Comparison of ENCODE assay signal across 8 cellular contexts in the genomic region with DNA sequence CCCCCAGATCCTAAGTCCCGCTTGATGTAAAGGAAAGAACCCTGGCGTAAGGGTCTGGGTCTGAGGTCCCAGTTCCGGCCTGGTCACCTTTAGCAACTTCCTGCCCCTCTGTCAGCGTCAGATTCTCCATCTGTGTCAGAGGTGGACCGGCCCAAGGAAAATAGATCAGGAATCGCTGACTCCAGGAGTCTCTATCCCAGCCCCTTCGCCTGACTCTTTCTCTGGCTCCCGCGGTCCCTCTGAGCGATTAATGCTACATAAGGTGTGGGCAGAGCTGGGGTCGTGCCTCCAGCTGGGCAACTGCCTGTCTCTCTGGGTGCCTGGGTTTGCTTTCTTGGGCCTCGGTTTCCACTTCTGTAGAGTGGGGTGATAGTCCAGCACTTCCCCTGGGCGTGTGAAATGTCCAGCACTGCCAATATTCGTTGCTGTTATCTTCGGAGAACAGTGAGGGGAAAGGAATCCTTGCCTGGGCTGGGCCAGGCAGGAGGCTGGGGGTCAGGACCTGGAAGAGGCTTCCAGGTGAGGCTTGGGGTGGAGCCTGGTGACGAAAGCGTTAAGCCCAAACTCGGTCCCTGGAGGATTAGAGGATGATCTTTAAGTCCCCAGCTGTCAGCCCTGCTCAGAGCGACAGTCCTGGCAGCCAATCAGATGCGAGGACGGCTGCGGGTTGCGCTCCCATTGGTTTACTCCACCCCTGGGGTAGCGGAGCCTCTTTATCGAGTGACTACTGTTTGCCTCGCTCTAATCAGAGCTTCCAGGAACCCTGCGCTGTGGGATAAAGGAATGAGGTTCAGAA. TPM values are rescaled to one million over a fixed set of nuclear protein-coding genes. Genes with fewer than 3 reads are reported as not detected.
DNase-seq lines count a peak whose midpoint lies in the region; TF ChIP-seq lines count a peak whose summit lies in the region.

No MANE protein-coding gene starts in this region.

- H3K9me3 ChIP-seq in cardiac muscle cell (ENCODE audit: low read depth) (no peaks in the 10 kb centered on the region), parathyroid adenoma (ENCODE audit: control insufficient read depth, low read length) (no peaks in the 10 kb centered on the region), thyroid gland (no peaks in the 10 kb centered on the region)

- no peak for TF ChIP-seq CTCF in HFF-Myc (IDR thresholded peaks at IDR 0.05; ENCODE audit: low read depth, low read length, missing control alignments)
- TF ChIP-seq CTCF in cardiac muscle cell (IDR thresholded peaks at IDR 0.05; ENCODE audit: low read depth, low read length) = no peak
- TF ChIP-seq CTCF in parathyroid adenoma (IDR thresholded peaks at IDR 0.05) = no peak
- no peak for TF ChIP-seq CTCF in thyroid gland (IDR thresholded peaks at IDR 0.05)

- H3K4me2 ChIP-seq in parathyroid adenoma (ENCODE audit: low read length) = peak overlapping the region; percentile 77

- no peaks in the 10 kb centered on the region for H3K79me2 ChIP-seq in parathyroid adenoma

- H3K4me3 ChIP-seq in HFF-Myc (replicated peaks; ENCODE audit: low read depth, low read length) (peak overlapping the region; percentile 50), cardiac muscle cell (peak overlapping the region; percentile 38), parathyroid adenoma (ENCODE audit: low read depth, low read length) (peak overlapping the region; percentile 63), thyroid gland (replicated peaks in 1 of 3) (peak overlapping the region in 2 of 3 donors; percentile 35 to 44)

- no peak for TF ChIP-seq POLR2A in thyroid gland (IDR thresholded peaks at IDR 0.05)

- no peaks in the 10 kb centered on the region for H3K27me3 ChIP-seq in cardiac muscle cell
- H3K27me3 ChIP-seq in parathyroid adenoma (ENCODE audit: control insufficient read depth, insufficient read depth, low read length) = no peaks in the 10 kb centered on the region
- no peaks in the 10 kb centered on the region for H3K27me3 ChIP-seq in thyroid gland

- DNase-seq in DMS53 treated with DMSO at 0.1 percent for 48 hours (lab: John Stamatoyannopoulos, UW; ENCODE audit: unreplicated experiment) (peak; percentile 70), HFF-Myc (ENCODE audit: extremely low read depth, low read depth) (peak; percentile 86), NCI-H128 (lab: John Stamatoyannopoulos, UW; ENCODE audit: unreplicated experiment) (peak; percentile 66), SW480 (ENCODE audit: low spot score) (peak; percentile 85), cardiac muscle cell (ENCODE audit: low read depth in 1 of 2, low spot score in 1 of 2) (peak; percentile 86 to 94), thyroid gland (peak; percentile 86 to 87)
- DNase-seq in activated naive CD8-positive, alpha-beta T cell treated with anti-CD3 and anti-CD28 coated beads, Interleukin-2, amount 50 U/mL, for 16 hours (ENCODE audit: low read depth, low spot score) = peak; percentile 72

- no peak overlapping the region for H3K9ac ChIP-seq in parathyroid adenoma

- 2 to 9% methylated on average over 18 to 25 of the region's 27 CpGs for WGBS in thyroid gland, 2 donors

- H3K36me3 ChIP-seq in cardiac muscle cell (peaks cover 19% of the 10 kb centered on the region), parathyroid adenoma (ENCODE audit: control insufficient read depth, insufficient read depth, low read length) (no peaks in the 10 kb centered on the region), thyroid gland (peaks cover 0 to 6% of the 10 kb centered on the region in 2 donors)

- peak overlapping the region; percentile 11 for H3K27ac ChIP-seq in cardiac muscle cell
- H3K27ac ChIP-seq in parathyroid adenoma = peak overlapping the region; percentile 3
- H3K27ac ChIP-seq in thyroid gland = peak overlapping the region in 1 of 3 donors; percentile 18

- intact Hi-C loops in thyroid gland (cut with DNase I) = no loop called here

- H2AFZ ChIP-seq in parathyroid adenoma = peak overlapping the region; percentile 71

- H3K4me1 ChIP-seq in cardiac muscle cell (ENCODE audit: low read depth) (peaks cover 8% of the 10 kb centered on the region), parathyroid adenoma (peaks cover 5% of the 10 kb centered on the region), thyroid gland (peaks cover 10 to 29% of the 10 kb centered on the region in 2 donors)

RNA-seq across cellular contexts. Expression of gene ABCA7, which starts 0.8 kb away (rescaled TPM):
- 43.6 and 44.0 TPM in 2 replicates for total RNA-seq in cardiac muscle cell
- 36.8 and 60.4 TPM in 2 replicates for polyA plus RNA-seq in cardiac muscle cell
- total RNA-seq in thyroid gland = 10 to 100 TPM; 15.5 to 58.7 (median 29.8) TPM

RNA-seq across cellular contexts. Expression of gene CNN2, which starts 14.3 kb away (rescaled TPM):
- total RNA-seq in cardiac muscle cell = 158 TPM in 2 replicates
- polyA plus RNA-seq in cardiac muscle cell = 183 and 185 TPM in 2 replicates
- 10 to 100 TPM; 60.7 to 88.2 (median 82.2) TPM for total RNA-seq in thyroid gland

RNA-seq across cellular contexts. Expression of gene RNU6-2, which starts 19.4 kb away (rescaled TPM):
- total RNA-seq in cardiac muscle cell = not detected in 2 replicates
- not detected in 2 replicates for polyA plus RNA-seq in cardiac muscle cell
- total RNA-seq in thyroid gland = not detected

RNA-seq across cellular contexts. Expression of gene TMEM259, which starts 19.8 kb away (rescaled TPM):
- 228 and 370 TPM in 2 replicates for total RNA-seq in cardiac muscle cell
- 403 and 445 TPM in 2 replicates for polyA plus RNA-seq in cardiac muscle cell
- total RNA-seq in thyroid gland = 100 to 1,000 TPM; 162 to 238 (median 192) TPM

RNA-seq across cellular contexts. Expression of gene ARHGAP45, which starts 26.3 kb away (rescaled TPM):
- total RNA-seq in cardiac muscle cell = 88.6 and 133 TPM in 2 replicates
- 39.3 and 67.5 TPM in 2 replicates for polyA plus RNA-seq in cardiac muscle cell
- total RNA-seq in thyroid gland = 10 to 100 TPM; 11.5 to 19.8 (median 14.4) TPM
